ENCODE assay signal across 1 cellular context in the genomic region with DNA sequence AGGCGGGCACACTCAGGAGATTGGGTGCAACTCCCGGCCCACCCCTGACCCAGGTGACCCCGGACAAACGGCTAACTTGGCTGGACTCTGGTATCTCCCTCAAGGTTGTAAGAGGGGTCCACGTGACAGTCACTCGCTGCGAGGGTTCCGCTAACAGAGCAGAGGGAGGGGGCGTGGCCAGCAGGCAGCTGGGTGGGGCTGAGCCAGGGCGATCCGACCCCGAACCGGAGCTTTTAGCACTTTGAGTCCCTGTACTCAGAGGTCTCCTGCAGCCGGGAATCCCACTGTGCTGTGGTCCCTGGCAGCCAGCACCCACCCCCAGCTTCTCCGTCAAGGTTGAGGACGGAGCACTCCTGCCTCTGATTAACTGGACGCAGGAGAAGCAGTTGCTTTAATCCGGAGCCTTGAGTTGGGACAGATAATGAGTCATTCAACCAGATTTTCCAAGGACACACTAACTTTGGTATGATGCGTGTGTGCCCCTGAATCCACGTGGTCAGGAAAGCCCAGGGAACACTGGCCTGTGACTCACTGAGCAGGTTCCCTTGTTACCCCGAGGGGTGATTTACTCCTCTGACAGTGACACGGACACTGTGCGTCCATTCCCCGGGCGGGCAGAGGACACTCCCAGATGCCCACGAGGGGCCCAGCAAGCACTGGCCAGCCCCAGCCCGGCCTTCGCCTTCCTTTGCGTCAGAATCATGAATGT.
TF ChIP-seq lines count a peak whose summit lies in the region.

No MANE protein-coding gene starts in this region.

TF ChIP-seq in HepG2, 621 proteins besides CTCF, POLR2A, EP300 and RAD21 (continued from another document):
- TF ChIP-seq HDAC1 (CRISPR knock-in tag; IDR thresholded peaks at IDR 0.05) = peak; percentile 21
- 0 out of 2 replicates have a peak, but pooled peaks have one; percentile 10 for TF ChIP-seq BHLHE40 (IDR thresholded peaks at IDR 0.05; ENCODE audit: low read length)
- TF ChIP-seq FOSL2 (CRISPR knock-in tag; IDR thresholded peaks at IDR 0.05) = peak; percentile 94
- TF ChIP-seq IRF2 (CRISPR knock-in tag; IDR thresholded peaks at IDR 0.05) = 0 out of 2 replicates have a peak, but pooled peaks have one; percentile 31
- TF ChIP-seq JDP2 (CRISPR knock-in tag; IDR thresholded peaks at IDR 0.05; ENCODE audit: borderline replicate concordance) = no peak
- no peak for TF ChIP-seq MXD3 (CRISPR knock-in tag; IDR thresholded peaks at IDR 0.05)
- TF ChIP-seq ZNF772 (CRISPR knock-in tag; IDR thresholded peaks at IDR 0.05) = peak; percentile 22; the same call in 1 of the 2 replicates
- no peak for TF ChIP-seq ZNF713 (CRISPR knock-in tag; IDR thresholded peaks at IDR 0.05)
- 0 out of 2 replicates have a peak, but pooled peaks have one; percentile 14 for TF ChIP-seq MIER3 (CRISPR knock-in tag; IDR thresholded peaks at IDR 0.05; ENCODE audit: borderline replicate concordance)
- no peak for TF ChIP-seq ZNF776 (CRISPR knock-in tag; IDR thresholded peaks at IDR 0.05)
- no peak for TF ChIP-seq ZNF24 (IDR thresholded peaks at IDR 0.05)
- TF ChIP-seq MYC (CRISPR knock-in tag; IDR thresholded peaks at IDR 0.05; ENCODE audit: borderline replicate concordance) = peak; percentile 61; the same call in 1 of the 2 replicates
- TF ChIP-seq ZGPAT (CRISPR knock-in tag; IDR thresholded peaks at IDR 0.05) = peak; percentile 55
- no peak for TF ChIP-seq KLF15 (CRISPR knock-in tag; IDR thresholded peaks at IDR 0.05; ENCODE audit: borderline replicate concordance)
- TF ChIP-seq SALL2 (CRISPR knock-in tag; IDR thresholded peaks at IDR 0.05) = no peak
- TF ChIP-seq ZNF253 (CRISPR knock-in tag; IDR thresholded peaks at IDR 0.05; ENCODE audit: borderline replicate concordance) = 0 out of 2 replicates have a peak, but pooled peaks have one; percentile 33
- TF ChIP-seq ZNF850 (CRISPR knock-in tag; conservative IDR thresholded peaks at IDR 0.05) = 0 out of 2 replicates have a peak, but pooled peaks have one; percentile 67
- TF ChIP-seq, protein P1, sequence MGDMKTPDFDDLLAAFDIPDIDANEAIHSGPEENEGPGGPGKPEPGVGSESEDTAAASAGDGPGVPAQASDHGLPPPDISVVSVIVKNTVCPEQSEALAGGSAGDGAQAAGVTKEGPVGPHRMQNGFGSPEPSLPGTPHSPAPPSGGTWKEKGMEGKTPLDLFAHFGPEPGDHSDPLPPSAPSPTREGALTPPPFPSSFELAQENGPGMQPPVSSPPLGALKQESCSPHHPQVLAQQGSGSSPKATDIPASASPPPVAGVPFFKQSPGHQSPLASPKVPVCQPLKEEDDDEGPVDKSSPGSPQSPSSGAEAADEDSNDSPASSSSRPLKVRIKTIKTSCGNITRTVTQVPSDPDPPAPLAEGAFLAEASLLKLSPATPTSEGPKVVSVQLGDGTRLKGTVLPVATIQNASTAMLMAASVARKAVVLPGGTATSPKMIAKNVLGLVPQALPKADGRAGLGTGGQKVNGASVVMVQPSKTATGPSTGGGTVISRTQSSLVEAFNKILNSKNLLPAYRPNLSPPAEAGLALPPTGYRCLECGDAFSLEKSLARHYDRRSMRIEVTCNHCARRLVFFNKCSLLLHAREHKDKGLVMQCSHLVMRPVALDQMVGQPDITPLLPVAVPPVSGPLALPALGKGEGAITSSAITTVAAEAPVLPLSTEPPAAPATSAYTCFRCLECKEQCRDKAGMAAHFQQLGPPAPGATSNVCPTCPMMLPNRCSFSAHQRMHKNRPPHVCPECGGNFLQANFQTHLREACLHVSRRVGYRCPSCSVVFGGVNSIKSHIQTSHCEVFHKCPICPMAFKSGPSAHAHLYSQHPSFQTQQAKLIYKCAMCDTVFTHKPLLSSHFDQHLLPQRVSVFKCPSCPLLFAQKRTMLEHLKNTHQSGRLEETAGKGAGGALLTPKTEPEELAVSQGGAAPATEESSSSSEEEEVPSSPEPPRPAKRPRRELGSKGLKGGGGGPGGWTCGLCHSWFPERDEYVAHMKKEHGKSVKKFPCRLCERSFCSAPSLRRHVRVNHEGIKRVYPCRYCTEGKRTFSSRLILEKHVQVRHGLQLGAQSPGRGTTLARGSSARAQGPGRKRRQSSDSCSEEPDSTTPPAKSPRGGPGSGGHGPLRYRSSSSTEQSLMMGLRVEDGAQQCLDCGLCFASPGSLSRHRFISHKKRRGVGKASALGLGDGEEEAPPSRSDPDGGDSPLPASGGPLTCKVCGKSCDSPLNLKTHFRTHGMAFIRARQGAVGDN (CRISPR knock-in tag; IDR thresholded peaks at IDR 0.05) = peak; percentile 71
- no peak for TF ChIP-seq ZNF652 (CRISPR knock-in tag; IDR thresholded peaks at IDR 0.05; ENCODE audit: borderline replicate concordance, low read depth)
- TF ChIP-seq ZNF746 (CRISPR knock-in tag; IDR thresholded peaks at IDR 0.05) = peak; percentile 74
- TF ChIP-seq GTF2F1 (IDR thresholded peaks at IDR 0.05; ENCODE audit: low read length) = no peak
- no peak for TF ChIP-seq NONO (IDR thresholded peaks at IDR 0.05)
- no peak for TF ChIP-seq NONO (CRISPR knock-in tag; conservative IDR thresholded peaks at IDR 0.05)
- peak; percentile 65; the same call in 1 of the 2 replicates for TF ChIP-seq TFE3 (CRISPR knock-in tag; IDR thresholded peaks at IDR 0.05)
- peak; percentile 17; the same call in 1 of the 2 replicates for TF ChIP-seq ZNF598 (CRISPR knock-in tag; IDR thresholded peaks at IDR 0.05; ENCODE audit: borderline replicate concordance)
- peak; percentile 40 for TF ChIP-seq TBX2 (CRISPR knock-in tag; IDR thresholded peaks at IDR 0.05; ENCODE audit: borderline replicate concordance)
- TF ChIP-seq ZMYM3 (CRISPR knock-in tag; IDR thresholded peaks at IDR 0.05) = no peak
- TF ChIP-seq, protein P2, sequence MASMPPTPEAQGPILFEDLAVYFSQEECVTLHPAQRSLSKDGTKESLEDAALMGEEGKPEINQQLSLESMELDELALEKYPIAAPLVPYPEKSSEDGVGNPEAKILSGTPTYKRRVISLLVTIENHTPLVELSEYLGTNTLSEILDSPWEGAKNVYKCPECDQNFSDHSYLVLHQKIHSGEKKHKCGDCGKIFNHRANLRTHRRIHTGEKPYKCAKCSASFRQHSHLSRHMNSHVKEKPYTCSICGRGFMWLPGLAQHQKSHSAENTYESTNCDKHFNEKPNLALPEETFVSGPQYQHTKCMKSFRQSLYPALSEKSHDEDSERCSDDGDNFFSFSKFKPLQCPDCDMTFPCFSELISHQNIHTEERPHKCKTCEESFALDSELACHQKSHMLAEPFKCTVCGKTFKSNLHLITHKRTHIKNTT (CRISPR knock-in tag; IDR thresholded peaks at IDR 0.05) = no peak
- 0 out of 2 replicates have a peak, but pooled peaks have one; percentile 37 for TF ChIP-seq DPF2 (CRISPR knock-in tag; IDR thresholded peaks at IDR 0.05; ENCODE audit: borderline replicate concordance, low read depth)
- no peak; the same call in 1 of the 2 replicates for TF ChIP-seq ZSCAN29 (CRISPR knock-in tag; conservative IDR thresholded peaks at IDR 0.05)
- TF ChIP-seq THAP11 (CRISPR knock-in tag; IDR thresholded peaks at IDR 0.05) = 0 out of 2 replicates have a peak, but pooled peaks have one; percentile 25
- TF ChIP-seq, protein P3, sequence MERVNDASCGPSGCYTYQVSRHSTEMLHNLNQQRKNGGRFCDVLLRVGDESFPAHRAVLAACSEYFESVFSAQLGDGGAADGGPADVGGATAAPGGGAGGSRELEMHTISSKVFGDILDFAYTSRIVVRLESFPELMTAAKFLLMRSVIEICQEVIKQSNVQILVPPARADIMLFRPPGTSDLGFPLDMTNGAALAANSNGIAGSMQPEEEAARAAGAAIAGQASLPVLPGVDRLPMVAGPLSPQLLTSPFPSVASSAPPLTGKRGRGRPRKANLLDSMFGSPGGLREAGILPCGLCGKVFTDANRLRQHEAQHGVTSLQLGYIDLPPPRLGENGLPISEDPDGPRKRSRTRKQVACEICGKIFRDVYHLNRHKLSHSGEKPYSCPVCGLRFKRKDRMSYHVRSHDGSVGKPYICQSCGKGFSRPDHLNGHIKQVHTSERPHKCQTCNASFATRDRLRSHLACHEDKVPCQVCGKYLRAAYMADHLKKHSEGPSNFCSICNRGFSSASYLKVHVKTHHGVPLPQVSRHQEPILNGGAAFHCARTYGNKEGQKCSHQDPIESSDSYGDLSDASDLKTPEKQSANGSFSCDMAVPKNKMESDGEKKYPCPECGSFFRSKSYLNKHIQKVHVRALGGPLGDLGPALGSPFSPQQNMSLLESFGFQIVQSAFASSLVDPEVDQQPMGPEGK (CRISPR knock-in tag; IDR thresholded peaks at IDR 0.05) = peak; percentile 65
- TF ChIP-seq ZNF101 (CRISPR knock-in tag; IDR thresholded peaks at IDR 0.05; ENCODE audit: borderline replicate concordance, low read depth) = no peak
- no peak for TF ChIP-seq GTF3A (CRISPR knock-in tag; conservative IDR thresholded peaks at IDR 0.05)
- no peak for TF ChIP-seq LCORL (IDR thresholded peaks at IDR 0.05)
- peak; percentile 76; the same call in 1 of the 2 replicates for TF ChIP-seq LCORL (CRISPR knock-in tag; IDR thresholded peaks at IDR 0.05)
- TF ChIP-seq, protein P4, sequence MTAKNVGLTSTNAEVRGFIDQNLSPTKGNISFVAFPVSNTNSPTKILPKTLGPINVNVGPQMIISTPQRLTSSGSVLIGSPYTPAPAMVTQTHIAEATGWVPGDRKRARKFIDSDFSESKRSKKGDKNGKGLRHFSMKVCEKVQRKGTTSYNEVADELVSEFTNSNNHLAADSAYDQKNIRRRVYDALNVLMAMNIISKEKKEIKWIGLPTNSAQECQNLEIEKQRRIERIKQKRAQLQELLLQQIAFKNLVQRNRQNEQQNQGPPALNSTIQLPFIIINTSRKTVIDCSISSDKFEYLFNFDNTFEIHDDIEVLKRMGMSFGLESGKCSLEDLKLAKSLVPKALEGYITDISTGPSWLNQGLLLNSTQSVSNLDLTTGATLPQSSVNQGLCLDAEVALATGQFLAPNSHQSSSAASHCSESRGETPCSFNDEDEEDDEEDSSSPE (CRISPR knock-in tag; IDR thresholded peaks at IDR 0.05) = peak; percentile 16; the same call in 1 of the 2 replicates
- no peak for TF ChIP-seq AGO1 (IDR thresholded peaks at IDR 0.05; ENCODE audit: low read depth, low read length, poor library complexity, severe bottlenecking)
- TF ChIP-seq NCOA1 (CRISPR knock-in tag; IDR thresholded peaks at IDR 0.05) = no peak
